Comparison of ENCODE assay signal across 13 cellular contexts in genomic region chr17:76273435-76273921, GRCh38. TPM values are rescaled to one million over a fixed set of nuclear protein-coding genes. Genes with fewer than 3 reads are reported as not detected.
DNase-seq lines count a peak whose midpoint lies in the region; ATAC-seq, FAIRE-seq and TF ChIP-seq lines count a peak whose summit lies in the region.
"Had no signal": no experiment of that assay in that cellular context is flagged by ENCODE, and none has a peak within 500 bp of the region (broad histone marks: within the 10 kb centered on the region; RNA-seq: fewer than 3 reads in every experiment).

No MANE protein-coding gene starts in this region.

- peaks cover 80% of the 10 kb centered on the region for H3K4me1 Mint-ChIP-seq in stimulated activated naive CD8-positive, alpha-beta T cell treated with anti-CD3 and anti-CD28 coated beads, Interleukin-15, Interleukin-2, amounts not matched to agents 100 ng/mL and 50 ng/mL, for 24 hours (ENCODE audit: low read depth)

- no peak overlapping the region for H3K9ac ChIP-seq in kidney (ENCODE audit: low read length in 2 of 2)

- no peak for TF ChIP-seq POLR2A in GM18505 (IDR thresholded peaks at IDR 0.05; ENCODE audit: borderline replicate concordance, extremely low read depth, insufficient read depth, insufficient read length)

- no peaks in the 10 kb centered on the region for H3K9me3 ChIP-seq in kidney (ENCODE audit: control insufficient read depth in 1 of 2, low read length in 2 of 2)
- H3K9me3 ChIP-seq: gastroesophageal sphincter, thyroid gland had no signal

- intact Hi-C loops in kidney (cut with DNase I): no loop called here

- no peaks in the 10 kb centered on the region for H3K27me3 Mint-ChIP-seq in stimulated activated naive CD8-positive, alpha-beta T cell treated with anti-CD3 and anti-CD28 coated beads, Interleukin-15, Interleukin-2, amounts not matched to agents 100 ng/mL and 50 ng/mL, for 24 hours
- H3K27me3 Mint-ChIP-seq: dendritic cell treated with granulocyte-macrophage colony-stimulating factor and Interleukin-4, amounts not matched to agents 40 ng/mL and 50 ng/mL, for 4 days had no signal

- peak overlapping the region; percentile 91 for H3K4me3 Mint-ChIP-seq in stimulated activated naive CD8-positive, alpha-beta T cell treated with anti-CD3 and anti-CD28 coated beads, Interleukin-15, Interleukin-2, amounts not matched to agents 100 ng/mL and 50 ng/mL, for 24 hours

- DNase-seq in activated effector memory CD4-positive, alpha-beta T cell treated with anti-CD3 and anti-CD28 coated beads, Interleukin-2, amount 50 U/mL, for 16 hours: peak; percentile 63
- no peak for DNase-seq in activated effector memory CD4-positive, alpha-beta T cell treated with Interleukin-2 at 50 U/mL for 16 hours
- DNase-seq in kidney (peak; percentile 76), GM19238 (ENCODE audit: insufficient read length, low spot score) (no peak), LoVo (ENCODE audit: low spot score) (no peak)
- DNase-seq: NCI-H1930, PC-9, thyroid gland had no signal

- no peak for TF ChIP-seq CTCF in VCaP (conservative IDR thresholded peaks at IDR 0.05)
- no peak for TF ChIP-seq CTCF in kidney (IDR thresholded peaks at IDR 0.05; ENCODE audit: borderline replicate concordance, extremely low read depth, insufficient read depth)

- no peaks in the 10 kb centered on the region for H3K9me3 Mint-ChIP-seq in stimulated activated naive CD8-positive, alpha-beta T cell treated with anti-CD3 and anti-CD28 coated beads, Interleukin-15, Interleukin-2, amounts not matched to agents 100 ng/mL and 50 ng/mL, for 24 hours
- H3K9me3 Mint-ChIP-seq: dendritic cell treated with granulocyte-macrophage colony-stimulating factor and Interleukin-4, amounts not matched to agents 40 ng/mL and 50 ng/mL, for 4 days had no signal

- H3K4me3 ChIP-seq in kidney (ENCODE audit: low read length in 2 of 2): no peak overlapping the region
- H3K4me3 ChIP-seq: gastroesophageal sphincter, PC-9, thyroid gland had no signal

- peaks cover 23% of the 10 kb centered on the region for H3K36me3 Mint-ChIP-seq in stimulated activated naive CD8-positive, alpha-beta T cell treated with anti-CD3 and anti-CD28 coated beads, Interleukin-15, Interleukin-2, amounts not matched to agents 100 ng/mL and 50 ng/mL, for 24 hours (ENCODE audit: low read depth)

- H3K27ac ChIP-seq in VCaP: peak overlapping the region; percentile 36
- H3K27ac ChIP-seq in kidney (ENCODE audit: low read depth in 2 of 2, low read length in 2 of 2): no peak overlapping the region
- H3K27ac ChIP-seq: PC-9 had no signal

- no peaks in the 10 kb centered on the region for H3K36me3 ChIP-seq in kidney (ENCODE audit: control insufficient read depth in 1 of 2, insufficient read depth in 2 of 2, low read length in 2 of 2)

- ATAC-seq in GM18505 (IDR thresholded peaks at IDR 0.05; ENCODE audit: unreplicated experiment): no peak
- ATAC-seq: gastroesophageal sphincter had no signal

- H3K4me1 ChIP-seq in kidney (ENCODE audit: control insufficient read depth in 1 of 2, insufficient read depth in 1 of 2, low read depth in 1 of 2, low read length in 2 of 2): peaks cover 15 to 21% of the 10 kb centered on the region in 2 donors

- H3K27ac Mint-ChIP-seq in stimulated activated naive CD8-positive, alpha-beta T cell treated with anti-CD3 and anti-CD28 coated beads, Interleukin-15, Interleukin-2, amounts not matched to agents 100 ng/mL and 50 ng/mL, for 24 hours: peak overlapping the region; percentile 95

- no peak for FAIRE-seq in kidney (lab: Jason Lieb, UNC)

RNA-seq across cellular contexts. Expression of gene UBALD2, which starts 8.3 kb away (rescaled TPM):
- total RNA-seq in kidney: 54.3 TPM
- 59.1 TPM for polyA plus RNA-seq in kidney (ENCODE audit: insufficient read depth, low read depth, low replicate concordance)

RNA-seq across cellular contexts. Expression of gene RNF157, which starts 33.2 kb away (rescaled TPM):
- 4.8 TPM for total RNA-seq in kidney
- polyA plus RNA-seq in kidney (ENCODE audit: insufficient read depth, low read depth, low replicate concordance): 12.4 TPM

RNA-seq across cellular contexts. Expression of gene QRICH2, which starts 34.6 kb away (rescaled TPM):
- 2.0 TPM for total RNA-seq in kidney
- 2.5 TPM for polyA plus RNA-seq in kidney (ENCODE audit: insufficient read depth, low read depth, low replicate concordance)

Comparison
In these comparisons a context has a peak if more than half of its experiments do, and no peak if none do; other contexts are left out.
1. DNase-seq: peak in activated effector memory CD4-positive, alpha-beta T cell treated with anti-CD3 and anti-CD28 coated beads, Interleukin-2, amount 50 U/mL, for 16 hours (single experiment) and kidney (single experiment); none in activated effector memory CD4-positive, alpha-beta T cell treated with Interleukin-2 at 50 U/mL for 16 hours (single experiment), GM19238 (single experiment) and LoVo (single experiment).